Comparison of ENCODE assay signal across 8 cellular contexts in the genomic region with DNA sequence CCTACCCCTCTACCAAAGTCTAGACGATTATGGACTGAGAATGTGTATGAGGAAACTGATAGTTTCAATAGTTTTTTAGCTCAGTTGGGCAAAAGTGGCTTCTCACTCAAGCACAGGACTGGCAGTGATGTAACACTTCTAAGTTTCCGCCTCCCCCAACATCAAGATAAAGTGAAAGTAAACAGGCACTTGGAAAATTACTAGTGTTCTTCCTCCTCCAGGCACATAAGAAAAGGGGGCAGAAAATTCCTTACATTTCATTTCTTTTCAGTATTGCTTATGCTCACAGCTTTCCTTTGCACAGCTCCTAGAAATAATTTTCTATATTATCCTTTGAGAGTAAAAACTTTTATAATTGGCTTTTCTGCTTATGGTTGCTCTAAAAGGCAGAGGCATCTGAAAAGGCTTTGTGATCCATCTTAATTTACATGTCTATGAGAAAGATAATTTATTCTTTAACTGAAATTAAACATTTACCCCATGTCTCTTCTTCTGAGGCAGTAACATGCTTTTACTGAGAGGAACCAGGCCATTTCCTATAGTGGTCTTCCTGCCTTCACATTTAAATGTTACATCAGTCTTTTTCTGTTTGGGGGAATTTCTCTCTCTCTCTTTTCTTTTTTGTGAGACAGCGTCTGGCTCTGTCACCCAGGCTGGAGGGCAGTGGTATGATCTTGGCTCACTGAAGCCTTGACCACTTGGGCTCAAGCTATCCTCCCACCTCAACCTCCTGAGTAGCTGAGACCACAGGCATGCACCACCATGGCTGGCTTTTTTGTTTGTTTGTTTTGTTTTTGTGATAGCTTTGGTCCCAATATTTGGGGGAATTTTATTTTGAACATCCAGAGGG.
A peak's percentile ranks its signal among the peaks of the same experiment; 100 is the strongest.
DNase-seq lines count a peak whose midpoint lies in the region; ATAC-seq, FAIRE-seq and TF ChIP-seq lines count a peak whose summit lies in the region.

No MANE protein-coding gene starts in this region.

- H3K27me3 Mint-ChIP-seq in stimulated activated naive B cell treated with anti-CD40 and anti-IgM and Interleukin-4, amounts not matched to agents 10 μg/mL and 1 μg/mL and 100 μg/mL, for 72 hours = no peaks in the 10 kb centered on the region

- DNase-seq in ELR (ENCODE audit: low read depth) = peak; percentile 87
- peak; percentile 38 for DNase-seq in HPDE6-E6E7 (ENCODE audit: extremely low spot score)
- DNase-seq in bronchial epithelial cell (ENCODE audit: low read depth) = peak; percentile 69
- DNase-seq in kidney tubule cell (ENCODE audit: low spot score) = peak; percentile 80
- peak; percentile 8 for DNase-seq in stimulated activated naive B cell treated with anti-CD40 and anti-IgM and Interleukin-4, amounts not matched to agents 10 μg/mL and 1 μg/mL and 100 μg/mL, for 72 hours
- no peak for DNase-seq in NCI-H1092 (lab: John Stamatoyannopoulos, UW)

- peak overlapping the region; percentile 72 for H3K4me3 Mint-ChIP-seq in stimulated activated naive B cell treated with anti-CD40 and anti-IgM and Interleukin-4, amounts not matched to agents 10 μg/mL and 1 μg/mL and 100 μg/mL, for 72 hours

- H3K36me3 ChIP-seq in bronchial epithelial cell (ENCODE audit: control insufficient read depth, insufficient read depth, low read length) = no peaks in the 10 kb centered on the region

- peak; percentile 87 for ATAC-seq in GM21390 (IDR thresholded peaks at IDR 0.05; ENCODE audit: unreplicated experiment)
- ATAC-seq in SK-N-SH treated with all-trans-retinoic acid at 6 μM for 48 hours = peak; percentile 82
- peak; percentile 80 to 84 for ATAC-seq in stimulated activated naive B cell treated with anti-CD40 and anti-IgM and Interleukin-4, amounts not matched to agents 10 μg/mL and 1 μg/mL and 100 μg/mL, for 72 hours (replicated peaks)

- no peaks in the 10 kb centered on the region for H3K27me3 ChIP-seq in bronchial epithelial cell (ENCODE audit: control insufficient read depth, insufficient read depth, low read length)

- FAIRE-seq in bronchial epithelial cell (lab: Jason Lieb, UNC) = no peak

- H3K9me3 Mint-ChIP-seq in stimulated activated naive B cell treated with anti-CD40 and anti-IgM and Interleukin-4, amounts not matched to agents 10 μg/mL and 1 μg/mL and 100 μg/mL, for 72 hours = no peaks in the 10 kb centered on the region

- H3K27ac Mint-ChIP-seq in stimulated activated naive B cell treated with anti-CD40 and anti-IgM and Interleukin-4, amounts not matched to agents 10 μg/mL and 1 μg/mL and 100 μg/mL, for 72 hours = peak overlapping the region; percentile 94

- no peak overlapping the region for H3K4me3 ChIP-seq in bronchial epithelial cell (ENCODE audit: low read depth, low read length)

- H3K36me3 Mint-ChIP-seq in stimulated activated naive B cell treated with anti-CD40 and anti-IgM and Interleukin-4, amounts not matched to agents 10 μg/mL and 1 μg/mL and 100 μg/mL, for 72 hours = no peaks in the 10 kb centered on the region

- peaks cover 10 to 23% of the 10 kb centered on the region in 2 donors for H3K4me1 Mint-ChIP-seq in stimulated activated naive B cell treated with anti-CD40 and anti-IgM and Interleukin-4, amounts not matched to agents 10 μg/mL and 1 μg/mL and 100 μg/mL, for 72 hours

- TF ChIP-seq CTCF in bronchial epithelial cell (IDR thresholded peaks at IDR 0.05; ENCODE audit: insufficient read depth, low read length, severe bottlenecking) = no peak

TF ChIP-seq in SK-N-SH treated with all-trans-retinoic acid at 6 μM for 48 hours, 23 proteins besides CTCF, POLR2A, EP300 and RAD21:
- no peak for TF ChIP-seq PPARA (CRISPR knock-in tag; IDR thresholded peaks at IDR 0.05; ENCODE audit: borderline replicate concordance)
- TF ChIP-seq TCF4 (CRISPR knock-in tag; IDR thresholded peaks at IDR 0.05; ENCODE audit: borderline replicate concordance) = no peak
- no peak for TF ChIP-seq GLIS3 (CRISPR knock-in tag; IDR thresholded peaks at IDR 0.05)
- TF ChIP-seq, protein P1, sequence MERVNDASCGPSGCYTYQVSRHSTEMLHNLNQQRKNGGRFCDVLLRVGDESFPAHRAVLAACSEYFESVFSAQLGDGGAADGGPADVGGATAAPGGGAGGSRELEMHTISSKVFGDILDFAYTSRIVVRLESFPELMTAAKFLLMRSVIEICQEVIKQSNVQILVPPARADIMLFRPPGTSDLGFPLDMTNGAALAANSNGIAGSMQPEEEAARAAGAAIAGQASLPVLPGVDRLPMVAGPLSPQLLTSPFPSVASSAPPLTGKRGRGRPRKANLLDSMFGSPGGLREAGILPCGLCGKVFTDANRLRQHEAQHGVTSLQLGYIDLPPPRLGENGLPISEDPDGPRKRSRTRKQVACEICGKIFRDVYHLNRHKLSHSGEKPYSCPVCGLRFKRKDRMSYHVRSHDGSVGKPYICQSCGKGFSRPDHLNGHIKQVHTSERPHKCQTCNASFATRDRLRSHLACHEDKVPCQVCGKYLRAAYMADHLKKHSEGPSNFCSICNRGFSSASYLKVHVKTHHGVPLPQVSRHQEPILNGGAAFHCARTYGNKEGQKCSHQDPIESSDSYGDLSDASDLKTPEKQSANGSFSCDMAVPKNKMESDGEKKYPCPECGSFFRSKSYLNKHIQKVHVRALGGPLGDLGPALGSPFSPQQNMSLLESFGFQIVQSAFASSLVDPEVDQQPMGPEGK (CRISPR knock-in tag; IDR thresholded peaks at IDR 0.05; ENCODE audit: borderline replicate concordance) = no peak
- no peak for TF ChIP-seq BACH2 (CRISPR knock-in tag; IDR thresholded peaks at IDR 0.05; ENCODE audit: borderline replicate concordance)
- no peak for TF ChIP-seq ARNTL (CRISPR knock-in tag; IDR thresholded peaks at IDR 0.05; ENCODE audit: borderline replicate concordance, low read depth)
- TF ChIP-seq OSR1 (CRISPR knock-in tag; IDR thresholded peaks at IDR 0.05) = no peak
- TF ChIP-seq RARB (CRISPR knock-in tag; IDR thresholded peaks at IDR 0.05) = no peak
- TF ChIP-seq ZNF8 (CRISPR knock-in tag; IDR thresholded peaks at IDR 0.05) = no peak
- no peak for TF ChIP-seq CSDC2 (CRISPR knock-in tag; IDR thresholded peaks at IDR 0.05)
- TF ChIP-seq ZC3H10 (CRISPR knock-in tag; IDR thresholded peaks at IDR 0.05) = no peak
- no peak for TF ChIP-seq ZNF70 (CRISPR knock-in tag; IDR thresholded peaks at IDR 0.05)
- TF ChIP-seq, protein P2, sequence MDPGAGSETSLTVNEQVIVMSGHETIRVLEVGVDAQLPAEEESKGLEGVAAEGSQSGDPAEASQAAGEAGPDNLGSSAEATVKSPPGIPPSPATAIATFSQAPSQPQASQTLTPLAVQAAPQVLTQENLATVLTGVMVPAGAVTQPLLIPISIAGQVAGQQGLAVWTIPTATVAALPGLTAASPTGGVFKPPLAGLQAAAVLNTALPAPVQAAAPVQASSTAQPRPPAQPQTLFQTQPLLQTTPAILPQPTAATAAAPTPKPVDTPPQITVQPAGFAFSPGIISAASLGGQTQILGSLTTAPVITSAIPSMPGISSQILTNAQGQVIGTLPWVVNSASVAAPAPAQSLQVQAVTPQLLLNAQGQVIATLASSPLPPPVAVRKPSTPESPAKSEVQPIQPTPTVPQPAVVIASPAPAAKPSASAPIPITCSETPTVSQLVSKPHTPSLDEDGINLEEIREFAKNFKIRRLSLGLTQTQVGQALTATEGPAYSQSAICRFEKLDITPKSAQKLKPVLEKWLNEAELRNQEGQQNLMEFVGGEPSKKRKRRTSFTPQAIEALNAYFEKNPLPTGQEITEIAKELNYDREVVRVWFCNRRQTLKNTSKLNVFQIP (CRISPR knock-in tag; IDR thresholded peaks at IDR 0.05; ENCODE audit: borderline replicate concordance, low read depth) = no peak
- TF ChIP-seq SNAI2 (CRISPR knock-in tag; IDR thresholded peaks at IDR 0.05) = no peak
- TF ChIP-seq, protein P3, sequence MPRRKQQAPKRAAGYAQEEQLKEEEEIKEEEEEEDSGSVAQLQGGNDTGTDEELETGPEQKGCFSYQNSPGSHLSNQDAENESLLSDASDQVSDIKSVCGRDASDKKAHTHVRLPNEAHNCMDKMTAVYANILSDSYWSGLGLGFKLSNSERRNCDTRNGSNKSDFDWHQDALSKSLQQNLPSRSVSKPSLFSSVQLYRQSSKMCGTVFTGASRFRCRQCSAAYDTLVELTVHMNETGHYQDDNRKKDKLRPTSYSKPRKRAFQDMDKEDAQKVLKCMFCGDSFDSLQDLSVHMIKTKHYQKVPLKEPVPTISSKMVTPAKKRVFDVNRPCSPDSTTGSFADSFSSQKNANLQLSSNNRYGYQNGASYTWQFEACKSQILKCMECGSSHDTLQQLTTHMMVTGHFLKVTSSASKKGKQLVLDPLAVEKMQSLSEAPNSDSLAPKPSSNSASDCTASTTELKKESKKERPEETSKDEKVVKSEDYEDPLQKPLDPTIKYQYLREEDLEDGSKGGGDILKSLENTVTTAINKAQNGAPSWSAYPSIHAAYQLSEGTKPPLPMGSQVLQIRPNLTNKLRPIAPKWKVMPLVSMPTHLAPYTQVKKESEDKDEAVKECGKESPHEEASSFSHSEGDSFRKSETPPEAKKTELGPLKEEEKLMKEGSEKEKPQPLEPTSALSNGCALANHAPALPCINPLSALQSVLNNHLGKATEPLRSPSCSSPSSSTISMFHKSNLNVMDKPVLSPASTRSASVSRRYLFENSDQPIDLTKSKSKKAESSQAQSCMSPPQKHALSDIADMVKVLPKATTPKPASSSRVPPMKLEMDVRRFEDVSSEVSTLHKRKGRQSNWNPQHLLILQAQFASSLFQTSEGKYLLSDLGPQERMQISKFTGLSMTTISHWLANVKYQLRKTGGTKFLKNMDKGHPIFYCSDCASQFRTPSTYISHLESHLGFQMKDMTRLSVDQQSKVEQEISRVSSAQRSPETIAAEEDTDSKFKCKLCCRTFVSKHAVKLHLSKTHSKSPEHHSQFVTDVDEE (CRISPR knock-in tag; IDR thresholded peaks at IDR 0.05) = no peak
- no peak for TF ChIP-seq ISL1 (CRISPR knock-in tag; IDR thresholded peaks at IDR 0.05)
